Comparison of ENCODE assay signal across 1 cellular context in genomic region chr18:55546873-55547704, GRCh38.
TF ChIP-seq lines count a peak whose summit lies in the region.

No MANE protein-coding gene starts in this region.

TF ChIP-seq in HEK293, 187 proteins besides CTCF, POLR2A, EP300 and RAD21 (continued from another document):
- TF ChIP-seq PRDM4 (tag by site-specific recombination; IDR thresholded peaks at IDR 0.05): 0 out of 2 replicates have a peak, but pooled peaks have one; percentile 48
- TF ChIP-seq TCF7L2 (IDR thresholded peaks at IDR 0.05; ENCODE audit: borderline replicate concordance, low read depth, low read length): peak; percentile 59; the same call in 1 of the 2 replicates
- no peak for TF ChIP-seq ZNF561 (tag by site-specific recombination; IDR thresholded peaks at IDR 0.05; ENCODE audit: borderline replicate concordance)
- no peak for TF ChIP-seq ZNF501 (tag by site-specific recombination; IDR thresholded peaks at IDR 0.05)
- TF ChIP-seq YY2 (tag by site-specific recombination; IDR thresholded peaks at IDR 0.05): no peak
- TF ChIP-seq BCL6B (tag by site-specific recombination; IDR thresholded peaks at IDR 0.05): peak; percentile 74; the same call in 1 of the 2 replicates
- peak; percentile 80 for TF ChIP-seq ZNF843 (tag by site-specific recombination; IDR thresholded peaks at IDR 0.05)
- peak; percentile 75 for TF ChIP-seq PRDM6 (tag by site-specific recombination; IDR thresholded peaks at IDR 0.05)
- TF ChIP-seq FEZF1 (tag by site-specific recombination; IDR thresholded peaks at IDR 0.05): peak; percentile 84
- TF ChIP-seq SETDB1 (IDR thresholded peaks at IDR 0.05; ENCODE audit: insufficient read length, low read length): no peak
- TF ChIP-seq ZNF776 (tag by site-specific recombination; IDR thresholded peaks at IDR 0.05; ENCODE audit: borderline replicate concordance): no peak
- TF ChIP-seq ZNF624 (tag by site-specific recombination; IDR thresholded peaks at IDR 0.05): no peak
- peak; percentile 94 for TF ChIP-seq PRDM1 (tag by site-specific recombination; IDR thresholded peaks at IDR 0.05)
- TF ChIP-seq ZNF362 (tag by site-specific recombination; IDR thresholded peaks at IDR 0.05): no peak
- TF ChIP-seq ZXDB (tag by site-specific recombination; IDR thresholded peaks at IDR 0.05): 0 out of 2 replicates have a peak, but pooled peaks have one; percentile 42
